24 cellular contexts compared by ENCODE assay signal in genomic region chr1:74822851-74823443, GRCh38.
"Had no signal": no experiment of that assay in that cellular context is flagged by ENCODE, and none has a peak within 500 bp of the region (broad histone marks: within the 10 kb centered on the region; RNA-seq: fewer than 3 reads in every experiment).

No MANE protein-coding gene starts in this region.

- H2AFZ ChIP-seq: hepatocyte had no signal

- H3K27me3 ChIP-seq: body of pancreas, cardiac muscle cell, colonic mucosa, gastrocnemius medialis, hepatocyte, ovary, right lobe of liver, tibial nerve had no signal

- ATAC-seq: activated naive CD4-positive, alpha-beta T cell treated with anti-CD3 and anti-CD28 coated beads, Interleukin-2, amount 50 U/mL, for 72 hours; activated T-cell treated with anti-CD3 and anti-CD28 coated beads, Interleukin-2, amount 50 U/mL, for 72 hours; body of pancreas; gastrocnemius medialis; left cardiac atrium; naive thymus-derived CD4-positive, alpha-beta T cell; right lobe of liver had no signal

- H3K36me3 ChIP-seq: cardiac muscle cell, colonic mucosa, gastrocnemius medialis, ovary, right lobe of liver, tibial nerve had no signal

- H3K4me2 ChIP-seq: hepatocyte had no signal

- H3K4me1 ChIP-seq: body of pancreas, colonic mucosa, gastrocnemius medialis, right lobe of liver, tibial nerve had no signal

- DNase-seq: activated CD4-positive, alpha-beta T cell treated with anti-CD3 and anti-CD28 coated beads for 4 hours; activated CD4-positive, alpha-beta T cell treated with anti-CD3 and anti-CD28 coated beads, Interleukin-2, amount 50 U/mL, for 4 hours; activated CD4-positive, CD25-positive, alpha-beta regulatory T cell; activated naive CD4-positive, alpha-beta T cell; activated T-cell treated with anti-CD3 and anti-CD28 coated beads for 4 hours; activated T-cell treated with anti-CD3 and anti-CD28 coated beads, Interleukin-2, amount 50 U/mL, for 72 hours; anterior cingulate cortex; body of pancreas; cerebellar nuclear complex; colonic mucosa; effector CD8-positive, alpha-beta T cell; gastrocnemius medialis; glutamatergic neuron; left cardiac atrium; midbrain; naive thymus-derived CD4-positive, alpha-beta T cell; ovary; right lobe of liver; stimulated activated CD4-positive, alpha-beta T cell treated with anti-CD3 and anti-CD28 coated beads, Interleukin-2, amount 100 ng/mL, for 48 hours; stimulated activated naive CD4-positive, alpha-beta T cell treated with Interleukin-2 at 50 U/mL for 16 hours had no signal

- H3K27ac ChIP-seq: body of pancreas, cardiac muscle cell, colonic mucosa, gastrocnemius medialis, hepatocyte, ovary, right lobe of liver, tibial nerve had no signal

- H3K9me3 ChIP-seq: body of pancreas, colonic mucosa, gastrocnemius medialis, ovary, right lobe of liver, tibial nerve had no signal

- H3K4me3 ChIP-seq: body of pancreas, cardiac muscle cell, colonic mucosa, gastrocnemius medialis, hepatocyte, ovary, right lobe of liver, tibial nerve had no signal

- H3K79me2 ChIP-seq: hepatocyte had no signal
